ENCODE assay signal across 8 cellular contexts in genomic region chr4:102625232-102625930, GRCh38.
DNase-seq lines count a peak whose midpoint lies in the region; ATAC-seq, FAIRE-seq and TF ChIP-seq lines count a peak whose summit lies in the region.

No MANE protein-coding gene starts in this region.

- peak overlapping the region; percentile 83 for H3K4me3 Mint-ChIP-seq in activated T-helper 1 cell treated with anti-CD3 and anti-CD28 coated beads, Interleukin-12 subunit alpha, Interleukin-12 subunit beta, Interleukin-2, Interleukin-4 antibody, amounts not matched to agents 30 ng/mL and 10 ng/mL and 1 ng/mL, durations not matched to agents 14 hours and 24 hours and 36 hours

- ATAC-seq in GM18511 (IDR thresholded peaks at IDR 0.05; ENCODE audit: unreplicated experiment) (peak; percentile 93), HG02870 (IDR thresholded peaks at IDR 0.05; ENCODE audit: unreplicated experiment) (peak; percentile 84)

- H3K27ac Mint-ChIP-seq in activated T-helper 1 cell treated with anti-CD3 and anti-CD28 coated beads, Interleukin-12 subunit alpha, Interleukin-12 subunit beta, Interleukin-2, Interleukin-4 antibody, amounts not matched to agents 30 ng/mL and 10 ng/mL and 1 ng/mL, durations not matched to agents 14 hours and 24 hours and 36 hours, result peak overlapping the region; percentile 92

- H3K27ac ChIP-seq in ACC112 (ENCODE audit: low read depth, low read length), result no peak overlapping the region

- H3K9me3 Mint-ChIP-seq in activated T-helper 1 cell treated with anti-CD3 and anti-CD28 coated beads, Interleukin-12 subunit alpha, Interleukin-12 subunit beta, Interleukin-2, Interleukin-4 antibody, amounts not matched to agents 30 ng/mL and 10 ng/mL and 1 ng/mL, durations not matched to agents 14 hours and 24 hours and 36 hours, result no peaks in the 10 kb centered on the region

- peak overlapping the region; percentile 78 for H2AFZ ChIP-seq in ACC112 (ENCODE audit: low read length, unreplicated experiment)

- DNase-seq in NOMO-1 treated with DMSO at 0.1 percent for 48 hours (lab: John Stamatoyannopoulos, UW; ENCODE audit: unreplicated experiment) (peak; percentile 70), glomerular visceral epithelial cell (ENCODE audit: extremely low spot score) (peak; percentile 47), H54 (ENCODE audit: insufficient read length, low spot score) (no peak)
- peak; percentile 68 for DNase-seq in activated T-helper 1 cell treated with anti-CD3 and anti-CD28 coated beads, Interleukin-12 subunit alpha, Interleukin-12 subunit beta, Interleukin-2, Interleukin-4 antibody, amounts not matched to agents 30 ng/mL and 10 ng/mL and 1 ng/mL, durations not matched to agents 14 hours and 24 hours and 36 hours (ENCODE audit: low spot score)
- DNase-seq in stimulated activated CD4-positive, alpha-beta T cell treated with anti-CD3 and anti-CD28 coated beads, Interleukin-4, amount 100 ng/mL, for 1 hour, result peak; percentile 56

- no peaks in the 10 kb centered on the region for H3K27me3 ChIP-seq in ACC112 (ENCODE audit: insufficient read depth, low read length)

- no peaks in the 10 kb centered on the region for H3K79me2 ChIP-seq in ACC112 (ENCODE audit: control insufficient read depth, insufficient read depth, low read length, unreplicated experiment)

- FAIRE-seq in H54 (lab: Jason Lieb, UNC), result no peak

- H3K4me1 Mint-ChIP-seq in activated T-helper 1 cell treated with anti-CD3 and anti-CD28 coated beads, Interleukin-12 subunit alpha, Interleukin-12 subunit beta, Interleukin-2, Interleukin-4 antibody, amounts not matched to agents 30 ng/mL and 10 ng/mL and 1 ng/mL, durations not matched to agents 14 hours and 24 hours and 36 hours (ENCODE audit: low read depth), result peaks cover 67% of the 10 kb centered on the region

- H3K36me3 Mint-ChIP-seq in activated T-helper 1 cell treated with anti-CD3 and anti-CD28 coated beads, Interleukin-12 subunit alpha, Interleukin-12 subunit beta, Interleukin-2, Interleukin-4 antibody, amounts not matched to agents 30 ng/mL and 10 ng/mL and 1 ng/mL, durations not matched to agents 14 hours and 24 hours and 36 hours (ENCODE audit: low read depth), result peaks cover 2% of the 10 kb centered on the region

- H3K4me1 ChIP-seq in ACC112 (ENCODE audit: control insufficient read depth, insufficient read depth, low read length, unreplicated experiment), result peaks cover 35% of the 10 kb centered on the region

- H3K4me3 ChIP-seq in ACC112 (ENCODE audit: low read depth, low read length), result peak overlapping the region; percentile 38

- TF ChIP-seq POLR2A in H54 (IDR thresholded peaks at IDR 0.05; ENCODE audit: low read depth, low read length), result no peak

- no peaks in the 10 kb centered on the region for H3K36me3 ChIP-seq in ACC112 (ENCODE audit: insufficient read depth, low read length)

- H3K27me3 Mint-ChIP-seq in activated T-helper 1 cell treated with anti-CD3 and anti-CD28 coated beads, Interleukin-12 subunit alpha, Interleukin-12 subunit beta, Interleukin-2, Interleukin-4 antibody, amounts not matched to agents 30 ng/mL and 10 ng/mL and 1 ng/mL, durations not matched to agents 14 hours and 24 hours and 36 hours (ENCODE audit: insufficient read depth), result no peaks in the 10 kb centered on the region

- intact Hi-C loops in activated T-helper 1 cell treated with anti-CD3 and anti-CD28 coated beads, Interleukin-12 subunit alpha, Interleukin-12 subunit beta, Interleukin-2, Interleukin-4 antibody, amounts not matched to agents 30 ng/mL and 10 ng/mL and 1 ng/mL, durations not matched to agents 14 hours and 24 hours and 36 hours (cut with micrococcal nuclease), result loop anchor here (1.0 to 5.0 kb wide), 8 partner anchors 88 to 384 kb away; partner anchors contain the start of genes NFKB1, SLC39A8 and UBE2D3
